17 cellular contexts compared by ENCODE assay signal in the genomic region with DNA sequence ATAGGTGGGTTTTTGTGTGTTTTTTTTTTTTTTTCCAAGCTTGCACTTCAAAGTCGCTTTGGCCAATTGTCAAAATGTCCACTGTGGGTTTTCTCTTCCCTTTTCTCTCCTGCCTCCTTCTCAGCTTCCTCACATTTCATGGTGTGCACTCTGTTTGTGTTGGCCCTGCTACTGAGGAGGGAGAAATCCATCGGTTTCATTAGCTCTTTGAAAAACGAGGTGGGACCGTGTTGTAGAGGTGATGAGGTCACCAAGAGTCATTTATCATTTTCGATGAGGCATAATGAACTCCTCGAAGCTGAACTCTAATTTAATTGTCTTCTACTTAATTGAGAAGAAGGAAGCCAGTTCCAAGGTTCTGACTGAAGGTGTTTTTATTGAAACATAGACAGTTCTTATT.
DNase-seq lines count a peak whose midpoint lies in the region; ATAC-seq, FAIRE-seq and TF ChIP-seq lines count a peak whose summit lies in the region.
"Had no signal": no experiment of that assay in that cellular context is flagged by ENCODE, and none has a peak within 500 bp of the region (broad histone marks: within the 10 kb centered on the region; RNA-seq: fewer than 3 reads in every experiment).

No MANE protein-coding gene starts in this region.

- no peak for FAIRE-seq in HepG2 (lab: Jason Lieb, UNC)
- FAIRE-seq: D721Med, GM18507, H54 had no signal

- POLR2A ChIA-PET in HepG2 (lab: Yijun Ruan, JAX): no interaction called here
- POLR2A ChIA-PET in SK-N-SH (lab: Yijun Ruan, JAX): no interaction called here

- H3K4me3 ChIP-seq in HepG2 (replicated peaks in 1 of 3; ENCODE audit: insufficient read depth in 1 of 3, low read depth in 2 of 3, low read length in 3 of 3) (no peak overlapping the region), right lobe of liver (no peak overlapping the region), Karpas-422 (ENCODE audit: low read length) (no peak overlapping the region), SK-N-SH (ENCODE audit: low read depth in 2 of 2, low read length in 1 of 2) (no peak overlapping the region)
- H3K4me3 ChIP-seq: GM23248 had no signal

- H3K79me2 ChIP-seq in HepG2 (ENCODE audit: insufficient read depth, low read length) (no peaks in the 10 kb centered on the region), Karpas-422 (ENCODE audit: low read length) (no peaks in the 10 kb centered on the region), SK-N-SH (ENCODE audit: insufficient read depth) (no peaks in the 10 kb centered on the region)

- H3K27ac ChIP-seq in HepG2 (ENCODE audit: extremely low read length, insufficient read depth, low read length): no peak overlapping the region
- H3K27ac ChIP-seq in right lobe of liver: no peak overlapping the region
- no peak overlapping the region for H3K27ac ChIP-seq in Karpas-422 (ENCODE audit: low read length)
- H3K27ac ChIP-seq in SK-N-SH (ENCODE audit: low read depth in 2 of 2, low read length in 1 of 2): no peak overlapping the region
- H3K27ac ChIP-seq: 22Rv1, GM23248 had no signal

- TF ChIP-seq EP300 in HepG2 (IDR thresholded peaks at IDR 0.05; ENCODE audit: low read depth in 2 of 2, low read length in 2 of 2): no peak
- no peak for TF ChIP-seq EP300 in HepG2 (CRISPR knock-in tag; IDR thresholded peaks at IDR 0.05; ENCODE audit: borderline replicate concordance)
- no peak for TF ChIP-seq EP300 in SK-N-SH (IDR thresholded peaks at IDR 0.05; ENCODE audit: borderline replicate concordance in 1 of 2, low read depth in 1 of 2, low read length in 1 of 2)

- TF ChIP-seq POLR2A in HepG2 (IDR thresholded peaks at IDR 0.05; ENCODE audit: insufficient read depth in 1 of 2, low read depth in 2 of 2, low read length in 2 of 2): no peak
- no peak for TF ChIP-seq POLR2A in right lobe of liver (IDR thresholded peaks at IDR 0.05)

- DNase-seq in NCI-H2107 treated with DMSO at 0.1 percent for 48 hours (lab: John Stamatoyannopoulos, UW; ENCODE audit: unreplicated experiment) (peak; percentile 3), NCI-H2107 (lab: John Stamatoyannopoulos, UW) (no peak), HepG2 (ENCODE audit: low spot score) (no peak), right lobe of liver (no peak), astrocyte of the hippocampus (ENCODE audit: low read depth, low spot score) (peak; percentile 88), Karpas-422 (no peak), SK-N-SH (no peak), HK-2 (ENCODE audit: unreplicated experiment) (no peak)
- DNase-seq: CD8-positive, alpha-beta T cell; COR-L47; DMS153; GM23248 had no signal

- no peaks in the 10 kb centered on the region for H3F3A ChIP-seq in SK-N-SH (replicated peaks; ENCODE audit: insufficient read depth)

- no peaks in the 10 kb centered on the region for H3K9me2 ChIP-seq in Karpas-422 (replicated peaks; ENCODE audit: insufficient read depth, low read length)
- H3K9me2 ChIP-seq in SK-N-SH: no peaks in the 10 kb centered on the region

- H3K4me2 ChIP-seq in HepG2 (ENCODE audit: low read depth, low read length) (no peak overlapping the region), Karpas-422 (ENCODE audit: low read depth, low read length, poor library complexity, severe bottlenecking) (no peak overlapping the region), SK-N-SH (no peak overlapping the region)

- H3K36me3 ChIP-seq in HepG2 (replicated peaks in 1 of 2; ENCODE audit: control insufficient read depth in 1 of 2, insufficient read depth in 2 of 2, low read length in 2 of 2) (no peaks in the 10 kb centered on the region), right lobe of liver (no peaks in the 10 kb centered on the region), Karpas-422 (ENCODE audit: insufficient read depth, low read length) (no peaks in the 10 kb centered on the region), SK-N-SH (replicated peaks in 1 of 2; ENCODE audit: control insufficient read depth in 1 of 2, insufficient read depth in 2 of 2, low read length in 1 of 2) (no peaks in the 10 kb centered on the region)

- CTCF ChIA-PET in HepG2 (lab: Yijun Ruan, JAX; ENCODE audit: low intra/inter-chr PET ratio, low total read pairs): no interaction called here
- CTCF ChIA-PET in SK-N-SH (lab: Yijun Ruan, JAX): interaction anchor here (1.1 kb wide), 1 partner anchor 22 kb away, joined by 3 read pairs; no protein-coding TSS in a partner anchor

- 8% methylated on average over 6 of the region's 6 CpGs for WGBS in HepG2 (ENCODE audit: low lambda C conversion rate)
- 45% methylated on average over 6 of the region's 6 CpGs for WGBS in right lobe of liver (ENCODE audit: insufficient coverage, low coverage, low lambda C conversion rate, missing lambda C conversion rate)
- 2% methylated on average over 6 of the region's 6 CpGs for WGBS in SK-N-SH (ENCODE audit: low lambda C conversion rate)

- H3K4me1 ChIP-seq in HepG2 (ENCODE audit: insufficient read depth, low read length) (no peaks in the 10 kb centered on the region), right lobe of liver (no peaks in the 10 kb centered on the region), Karpas-422 (ENCODE audit: low read length) (no peaks in the 10 kb centered on the region), SK-N-SH (ENCODE audit: control insufficient read depth in 1 of 2, insufficient read depth in 2 of 2, low read depth in 1 of 2, low read length in 1 of 2) (no peaks in the 10 kb centered on the region)

- H3K9ac ChIP-seq in HepG2 (ENCODE audit: insufficient read depth, low read depth, low read length) (no peak overlapping the region), Karpas-422 (ENCODE audit: low read length) (no peak overlapping the region), SK-N-SH (no peak overlapping the region)
- H3K9ac ChIP-seq: GM23248 had no signal

- in situ Hi-C loops in HepG2 (cut with HindIII; ENCODE audit: extremely low pct_ligation_motif_present, low pct_unique_long_range_greater_than_20kb): no loop called here

- ATAC-seq in HepG2 (no peak), right lobe of liver (no peak)
- ATAC-seq: CD8-positive, alpha-beta T cell; HCT116 had no signal

- H2AFZ ChIP-seq in HepG2 (ENCODE audit: low read length): no peak overlapping the region
- no peak overlapping the region for H2AFZ ChIP-seq in Karpas-422 (ENCODE audit: low read length)
- no peak overlapping the region for H2AFZ ChIP-seq in SK-N-SH (ENCODE audit: low read depth)
- H2AFZ ChIP-seq: GM23248 had no signal

- H4K20me1 ChIP-seq in HepG2 (ENCODE audit: insufficient read depth, low read length) (no peaks in the 10 kb centered on the region), Karpas-422 (ENCODE audit: insufficient read depth, low read depth, low read length) (no peaks in the 10 kb centered on the region), SK-N-SH (ENCODE audit: insufficient read depth) (no peaks in the 10 kb centered on the region)

- H3K27me3 ChIP-seq in HepG2 (ENCODE audit: control insufficient read depth in 1 of 2, insufficient read depth in 2 of 2, low read length in 2 of 2) (peaks cover 2 to 3% of the 10 kb centered on the region in 2 experiments; a peak in 1 of 5 replicates), right lobe of liver (no peaks in the 10 kb centered on the region), Karpas-422 (ENCODE audit: low read length) (no peaks in the 10 kb centered on the region), SK-N-SH (ENCODE audit: insufficient read depth) (no peaks in the 10 kb centered on the region)

- no TSS peak for BruUV-seq in HepG2 (replicated peaks; lab: Mats Ljungman, UMichigan)

- TF ChIP-seq CTCF in HepG2 (CRISPR knock-in tag; IDR thresholded peaks at IDR 0.05): no peak
- TF ChIP-seq CTCF in right lobe of liver (IDR thresholded peaks at IDR 0.05): no peak
- TF ChIP-seq CTCF in SK-N-SH (IDR thresholded peaks at IDR 0.05): no peak

- intact Hi-C loops in HepG2 (cut with micrococcal nuclease; ENCODE audit: unreplicated experiment): no loop called here
- intact Hi-C loops in right lobe of liver (cut with DNase I): no loop called here

- H3K9me3 ChIP-seq in HepG2 (ENCODE audit: low read length) (no peaks in the 10 kb centered on the region), right lobe of liver (no peaks in the 10 kb centered on the region), Karpas-422 (ENCODE audit: low read length) (no peaks in the 10 kb centered on the region), SK-N-SH (no peaks in the 10 kb centered on the region)

- TF ChIP-seq RAD21 in HepG2 (CRISPR knock-in tag; IDR thresholded peaks at IDR 0.05): no peak
- no peak for TF ChIP-seq RAD21 in SK-N-SH (IDR thresholded peaks at IDR 0.05; ENCODE audit: low read length)

TF ChIP-seq in HepG2, 621 proteins besides CTCF, POLR2A, EP300 and RAD21:
- TF ChIP-seq ARNT (IDR thresholded peaks at IDR 0.05) (no peak), ATF7 (IDR thresholded peaks at IDR 0.05) (peak; percentile 38; the same call in 1 of the 2 replicates), ATF7 (CRISPR knock-in tag; IDR thresholded peaks at IDR 0.05) (no peak)

TF ChIP-seq in SK-N-SH, 30 proteins besides CTCF, POLR2A, EP300 and RAD21:
- no peak for TF ChIP-seq TEAD4 (IDR thresholded peaks at IDR 0.05; ENCODE audit: borderline replicate concordance, insufficient read depth)
- no peak for TF ChIP-seq SMC3 (IDR thresholded peaks at IDR 0.05; ENCODE audit: low read depth, low read length)
- TF ChIP-seq FOSL2 (IDR thresholded peaks at IDR 0.05; ENCODE audit: borderline replicate concordance, low read depth): no peak
- TF ChIP-seq GABPA (IDR thresholded peaks at IDR 0.05; ENCODE audit: low read depth): no peak
- TF ChIP-seq MXI1 (IDR thresholded peaks at IDR 0.05; ENCODE audit: low read depth, low read length): no peak
- no peak for TF ChIP-seq GATA2 (CRISPR knock-in tag; IDR thresholded peaks at IDR 0.05)
- TF ChIP-seq ELF1 (IDR thresholded peaks at IDR 0.05): no peak
- TF ChIP-seq JUND (IDR thresholded peaks at IDR 0.05): no peak
- TF ChIP-seq TAF1 (IDR thresholded peaks at IDR 0.05; ENCODE audit: borderline replicate concordance, low read depth, low read length): no peak
- TF ChIP-seq TCF12 (IDR thresholded peaks at IDR 0.05): no peak
- no peak for TF ChIP-seq RXRA (IDR thresholded peaks at IDR 0.05; ENCODE audit: borderline replicate concordance, low read depth)
- TF ChIP-seq, protein P1, sequence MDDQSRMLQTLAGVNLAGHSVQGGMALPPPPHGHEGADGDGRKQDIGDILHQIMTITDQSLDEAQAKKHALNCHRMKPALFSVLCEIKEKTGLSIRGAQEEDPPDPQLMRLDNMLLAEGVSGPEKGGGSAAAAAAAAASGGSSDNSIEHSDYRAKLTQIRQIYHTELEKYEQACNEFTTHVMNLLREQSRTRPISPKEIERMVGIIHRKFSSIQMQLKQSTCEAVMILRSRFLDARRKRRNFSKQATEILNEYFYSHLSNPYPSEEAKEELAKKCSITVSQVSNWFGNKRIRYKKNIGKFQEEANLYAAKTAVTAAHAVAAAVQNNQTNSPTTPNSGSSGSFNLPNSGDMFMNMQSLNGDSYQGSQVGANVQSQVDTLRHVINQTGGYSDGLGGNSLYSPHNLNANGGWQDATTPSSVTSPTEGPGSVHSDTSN (IDR thresholded peaks at IDR 0.05): no peak
- TF ChIP-seq NFIC (IDR thresholded peaks at IDR 0.05; ENCODE audit: borderline replicate concordance): no peak
- TF ChIP-seq POLR2AphosphoS5 (IDR thresholded peaks at IDR 0.05; ENCODE audit: low read depth, low read length): no peak

Comparison
In these comparisons a context has a peak if more than half of its experiments do, and no peak if none do; other contexts are left out.
1. DNase-seq: peak in NCI-H2107 treated with DMSO at 0.1 percent for 48 hours (single experiment) and astrocyte of the hippocampus (single experiment); none in NCI-H2107 (single experiment), HepG2 (single experiment), right lobe of liver (0 of 3), Karpas-422 (single experiment), SK-N-SH (single experiment) and HK-2 (single experiment).